In genomic region chr19:48918801-48919247, GRCh38 we compare ENCODE assay signal across 13 cellular contexts. TPM values are rescaled to one million over a fixed set of nuclear protein-coding genes. Genes with fewer than 3 reads are reported as not detected.
DNase-seq lines count a peak whose midpoint lies in the region; ATAC-seq and TF ChIP-seq lines count a peak whose summit lies in the region.
"Had no signal": no experiment of that assay in that cellular context is flagged by ENCODE, and none has a peak within 500 bp of the region (broad histone marks: within the 10 kb centered on the region; RNA-seq: fewer than 3 reads in every experiment).

No MANE protein-coding gene starts in this region.

- no CpG with 5 or more reads among the region's 18 CpGs for WGBS in neuronal stem cell (ENCODE audit: extremely low coverage in 2 of 2, insufficient read length in 2 of 2, insufficient replicate concordance in 1 of 2), 2 donors
- WGBS in lower leg skin, 2 donors: 88 to 92% methylated on average over 18 of the region's 18 CpGs

- no peaks in the 10 kb centered on the region for H3K9me3 ChIP-seq in neuronal stem cell (replicated peaks in 1 of 2; ENCODE audit: control insufficient read depth in 2 of 2, insufficient read depth in 1 of 2, low read depth in 1 of 2, low read length in 2 of 2)

- H3K27ac Mint-ChIP-seq in activated CD8-positive, alpha-beta T cell treated with anti-CD3 and anti-CD28 coated beads for 36 hours: no peak overlapping the region
- H3K27ac Mint-ChIP-seq: activated T-helper 17 cell treated with anti-CD3 and anti-CD28 coated beads, Interleukin-2, amount 50 U/mL, for 72 hours; immature natural killer cell; progenitor cell of endocrine pancreas had no signal

- no peak overlapping the region for H3K18ac ChIP-seq in neuronal stem cell (ENCODE audit: low read length)

- H2BK120ac ChIP-seq in neuronal stem cell (ENCODE audit: low read depth, low read length): no peak overlapping the region

- no peak overlapping the region for H3K23ac ChIP-seq in neuronal stem cell (ENCODE audit: low read depth, low read length, poor library complexity)

- H3K4ac ChIP-seq in neuronal stem cell (ENCODE audit: low read length): no peak overlapping the region

- peak overlapping the region; percentile 35 for H2BK5ac ChIP-seq in neuronal stem cell (ENCODE audit: low read length)

- no peak overlapping the region for H2AK5ac ChIP-seq in neuronal stem cell (ENCODE audit: low read depth, low read length)

- peaks cover 30% of the 10 kb centered on the region for H3K36me3 Mint-ChIP-seq in activated CD8-positive, alpha-beta T cell treated with anti-CD3 and anti-CD28 coated beads for 36 hours (ENCODE audit: low read depth)

- H3K79me1 ChIP-seq in neuronal stem cell (ENCODE audit: low read depth, low read length): no peaks in the 10 kb centered on the region

- H3K36me3 ChIP-seq in neuronal stem cell (replicated peaks in 1 of 2; ENCODE audit: control insufficient read depth in 2 of 2, insufficient read depth in 2 of 2, low read length in 2 of 2): peaks cover 36 to 82% of the 10 kb centered on the region in 2 donors

- H3K4me1 Mint-ChIP-seq in activated CD8-positive, alpha-beta T cell treated with anti-CD3 and anti-CD28 coated beads for 36 hours (ENCODE audit: low read depth): no peaks in the 10 kb centered on the region
- H3K4me1 Mint-ChIP-seq: immature natural killer cell had no signal

- DNase-seq in NOMO-1 treated with DMSO at 0.1 percent for 48 hours (lab: John Stamatoyannopoulos, UW; ENCODE audit: unreplicated experiment) (peak; percentile 1), NOMO-1 treated with dmso at 0.1 percent for 144 hours (lab: John Stamatoyannopoulos, UW; ENCODE audit: unreplicated experiment) (no peak), HT1080 (ENCODE audit: low read depth) (peak; percentile 32), neuronal stem cell (ENCODE audit: low spot score) (peak; percentile 52), lower leg skin (ENCODE audit: low spot score in 2 of 2) (no peak), NCI-H1694 (lab: John Stamatoyannopoulos, UW) (no peak), putamen (ENCODE audit: low spot score) (no peak)
- peak; percentile 42 for DNase-seq in activated CD8-positive, alpha-beta T cell treated with anti-CD3 and anti-CD28 coated beads for 36 hours
- DNase-seq: effector CD4-positive, alpha-beta T cell; immature natural killer cell had no signal

- no peaks in the 10 kb centered on the region for H3K27me3 ChIP-seq in neuronal stem cell (ENCODE audit: control insufficient read depth in 3 of 3, insufficient read depth in 3 of 3, low read depth in 1 of 3, low read length in 3 of 3)

- H4K91ac ChIP-seq in neuronal stem cell (ENCODE audit: low read depth, low read length, poor library complexity): no peak overlapping the region

- H3K9ac ChIP-seq in neuronal stem cell (ENCODE audit: low read depth, low read length, poor library complexity): no peak overlapping the region

- intact Hi-C loops in activated CD8-positive, alpha-beta T cell treated with anti-CD3 and anti-CD28 coated beads for 36 hours (cut with micrococcal nuclease): no loop called here
- intact Hi-C loops in lower leg skin (cut with DNase I; ENCODE audit: low total_unique reads): no loop called here

- no peaks in the 10 kb centered on the region for H3K4me1 ChIP-seq in neuronal stem cell (ENCODE audit: control insufficient read depth in 2 of 2, insufficient read depth in 1 of 2, low read depth in 1 of 2, low read length in 2 of 2)

- H3K4me3 ChIP-seq in neuronal stem cell (ENCODE audit: low read length in 2 of 2): no peak overlapping the region
- H3K4me3 ChIP-seq in lower leg skin (ENCODE audit: low read depth, poor library complexity, severe bottlenecking): no peak overlapping the region

- peak; percentile 85 for ATAC-seq in activated CD8-positive, alpha-beta T cell treated with anti-CD3 and anti-CD28 coated beads for 36 hours
- ATAC-seq: activated T-helper 17 cell treated with anti-CD3 and anti-CD28 coated beads, Interleukin-2, amount 50 U/mL, for 72 hours had no signal

- H3K27me3 Mint-ChIP-seq in activated CD8-positive, alpha-beta T cell treated with anti-CD3 and anti-CD28 coated beads for 36 hours: no peaks in the 10 kb centered on the region
- H3K27me3 Mint-ChIP-seq: activated T-helper 17 cell treated with anti-CD3 and anti-CD28 coated beads, Interleukin-2, amount 50 U/mL, for 72 hours; progenitor cell of endocrine pancreas had no signal

- no peak overlapping the region for H2AFZ ChIP-seq in neuronal stem cell (ENCODE audit: low read length)

- POLR2A ChIA-PET in activated CD8-positive, alpha-beta T cell treated with anti-CD3 and anti-CD28 coated beads for 36 hours (lab: Charles Lee): interaction anchor here (0.6 to 1.1 kb wide), 4 partner anchors 8 to 104 kb away, joined by 3 to 4 read pairs (median 3); no protein-coding TSS in a partner anchor

- no peak overlapping the region for H3K4me3 Mint-ChIP-seq in activated CD8-positive, alpha-beta T cell treated with anti-CD3 and anti-CD28 coated beads for 36 hours
- H3K4me3 Mint-ChIP-seq: activated T-helper 17 cell treated with anti-CD3 and anti-CD28 coated beads, Interleukin-2, amount 50 U/mL, for 72 hours; immature natural killer cell had no signal

- H4K8ac ChIP-seq in neuronal stem cell (ENCODE audit: low read depth, low read length): no peak overlapping the region

- no peak for TF ChIP-seq CTCF in activated CD8-positive, alpha-beta T cell treated with anti-CD3 and anti-CD28 coated beads for 36 hours (IDR thresholded peaks at IDR 0.05)
- no peak for TF ChIP-seq CTCF in lower leg skin (IDR thresholded peaks at IDR 0.05)

- no peak overlapping the region for H2BK12ac ChIP-seq in neuronal stem cell (ENCODE audit: low read length)

- H3K14ac ChIP-seq in neuronal stem cell (ENCODE audit: low read length): no peak overlapping the region

- CTCF ChIA-PET in activated CD8-positive, alpha-beta T cell treated with anti-CD3 and anti-CD28 coated beads for 36 hours (lab: Charles Lee): interaction anchor here (2.0 kb wide), 1 partner anchor 52 kb away, joined by 8 read pairs; no protein-coding TSS in a partner anchor

- H3K27ac ChIP-seq in neuronal stem cell (replicated peaks; ENCODE audit: low read length): no peak overlapping the region

- H3K4me2 ChIP-seq in neuronal stem cell (ENCODE audit: insufficient read depth, low read length, poor library complexity, severe bottlenecking): no peak overlapping the region

- no peak for TF ChIP-seq POLR2A in lower leg skin (IDR thresholded peaks at IDR 0.05)

- H2BK15ac ChIP-seq in neuronal stem cell (ENCODE audit: low read length): no peak overlapping the region

- no peaks in the 10 kb centered on the region for H3K9me3 Mint-ChIP-seq in activated CD8-positive, alpha-beta T cell treated with anti-CD3 and anti-CD28 coated beads for 36 hours
- H3K9me3 Mint-ChIP-seq: activated T-helper 17 cell treated with anti-CD3 and anti-CD28 coated beads, Interleukin-2, amount 50 U/mL, for 72 hours; immature natural killer cell had no signal

RNA-seq across cellular contexts. Expression of gene DHDH, which starts 14.7 kb away (rescaled TPM):
- 0.57 TPM in 1 of 2 replicates, not detected in the other for total RNA-seq in HT1080 (2014; rRNA removed; shearing (Covaris generic))
- 0.52 TPM in 1 of 2 replicates, not detected in the other for polyA plus RNA-seq in HT1080 (2015; cell fraction: cytosol; rRNA removed)
- not detected in 2 replicates for polyA plus RNA-seq in HT1080 (2015; cell fraction: nucleus; rRNA removed)
- 1 to 10 TPM; 1.4 to 2.8 TPM for total RNA-seq in activated CD8-positive, alpha-beta T cell treated with anti-CD3 and anti-CD28 coated beads for 36 hours
- polyA plus RNA-seq in neuronal stem cell (2013, experiment 1 of 2): 0.81 TPM
- 0.93 TPM for polyA plus RNA-seq in neuronal stem cell (2013, experiment 2 of 2)
- not detected for total RNA-seq in lower leg skin
- polyA plus RNA-seq: BJ had no signal

RNA-seq across cellular contexts. Expression of gene NUCB1, which starts 18.7 kb away (rescaled TPM):
- total RNA-seq in HT1080 (2014; rRNA removed; shearing (Covaris generic)): 107 and 146 TPM in 2 replicates
- polyA plus RNA-seq in HT1080 (2015; cell fraction: cytosol; rRNA removed): 209 and 210 TPM in 2 replicates
- polyA plus RNA-seq in HT1080 (2015; cell fraction: nucleus; rRNA removed): 362 and 376 TPM in 2 replicates
- total RNA-seq in activated CD8-positive, alpha-beta T cell treated with anti-CD3 and anti-CD28 coated beads for 36 hours: 100 to 1,000 TPM; 102 to 114 TPM
- polyA plus RNA-seq in neuronal stem cell (2013, experiment 1 of 2): 61.4 TPM
- 60.3 TPM for polyA plus RNA-seq in neuronal stem cell (2013, experiment 2 of 2)
- total RNA-seq in lower leg skin: 100 to 1,000 TPM; 162 to 269 (median 189) TPM

RNA-seq across cellular contexts. Expression of gene TULP2, which starts 20.3 kb away (rescaled TPM):
- not detected in 2 replicates for total RNA-seq in HT1080 (2014; rRNA removed; shearing (Covaris generic))
- polyA plus RNA-seq in HT1080 (2015; cell fraction: cytosol; rRNA removed): not detected in 2 replicates
- 0.34 TPM in 1 of 2 replicates, not detected in the other for polyA plus RNA-seq in HT1080 (2015; cell fraction: nucleus; rRNA removed)
- total RNA-seq in activated CD8-positive, alpha-beta T cell treated with anti-CD3 and anti-CD28 coated beads for 36 hours: under 1 TPM; 0.68 to 0.85 TPM
- polyA plus RNA-seq in neuronal stem cell (2013, experiment 1 of 2): 0.71 TPM
- 0.43 TPM for polyA plus RNA-seq in neuronal stem cell (2013, experiment 2 of 2)
- total RNA-seq in lower leg skin: not detected
- total RNA-seq: activated T-helper 17 cell treated with anti-CD3 and anti-CD28 coated beads, Interleukin-2, amount 50 U/mL, for 72 hours had no signal
- polyA plus RNA-seq: immature natural killer cell had no signal

RNA-seq across cellular contexts. Expression of gene BAX, which starts 35.9 kb away (rescaled TPM):
- total RNA-seq in HT1080 (2014; rRNA removed; shearing (Covaris generic)): 198 and 273 TPM in 2 replicates
- polyA plus RNA-seq in HT1080 (2015; cell fraction: cytosol; rRNA removed): 167 and 232 TPM in 2 replicates
- 190 and 206 TPM in 2 replicates for polyA plus RNA-seq in HT1080 (2015; cell fraction: nucleus; rRNA removed)
- 100 to 1,000 TPM; 182 to 189 TPM for total RNA-seq in activated CD8-positive, alpha-beta T cell treated with anti-CD3 and anti-CD28 coated beads for 36 hours
- polyA plus RNA-seq in neuronal stem cell (2013, experiment 1 of 2): 66.4 TPM
- polyA plus RNA-seq in neuronal stem cell (2013, experiment 2 of 2): 63.3 TPM
- total RNA-seq in lower leg skin: 10 to 100 TPM; 15.5 to 36.3 (median 31.1) TPM

RNA-seq across cellular contexts. Expression of gene FTL, which starts 46.3 kb away (rescaled TPM):
- total RNA-seq in HT1080 (2014; rRNA removed; shearing (Covaris generic)): 4,284 and 5,930 TPM in 2 replicates
- polyA plus RNA-seq in HT1080 (2015; cell fraction: cytosol; rRNA removed): 2,981 and 3,580 TPM in 2 replicates
- polyA plus RNA-seq in HT1080 (2015; cell fraction: nucleus; rRNA removed): 518 and 527 TPM in 2 replicates
- total RNA-seq in activated CD8-positive, alpha-beta T cell treated with anti-CD3 and anti-CD28 coated beads for 36 hours: 1,000 to 10,000 TPM; 1,296 to 1,324 TPM
- polyA plus RNA-seq in neuronal stem cell (2013, experiment 1 of 2): 2,949 TPM
- polyA plus RNA-seq in neuronal stem cell (2013, experiment 2 of 2): 2,579 TPM
- 1,000 to 10,000 TPM; 1,012 to 1,617 (median 1,174) TPM for total RNA-seq in lower leg skin

Comparison
In these comparisons a context has a peak if more than half of its experiments do, and no peak if none do; other contexts are left out.
1. DNase-seq: peak in NOMO-1 treated with DMSO at 0.1 percent for 48 hours (single experiment), HT1080 (single experiment), activated CD8-positive, alpha-beta T cell treated with anti-CD3 and anti-CD28 coated beads for 36 hours (single experiment) and neuronal stem cell (single experiment); none in NOMO-1 treated with dmso at 0.1 percent for 144 hours (single experiment), lower leg skin (0 of 2), NCI-H1694 (single experiment) and putamen (single experiment).